ENCODE assay signal across 9 cellular contexts in the genomic region with DNA sequence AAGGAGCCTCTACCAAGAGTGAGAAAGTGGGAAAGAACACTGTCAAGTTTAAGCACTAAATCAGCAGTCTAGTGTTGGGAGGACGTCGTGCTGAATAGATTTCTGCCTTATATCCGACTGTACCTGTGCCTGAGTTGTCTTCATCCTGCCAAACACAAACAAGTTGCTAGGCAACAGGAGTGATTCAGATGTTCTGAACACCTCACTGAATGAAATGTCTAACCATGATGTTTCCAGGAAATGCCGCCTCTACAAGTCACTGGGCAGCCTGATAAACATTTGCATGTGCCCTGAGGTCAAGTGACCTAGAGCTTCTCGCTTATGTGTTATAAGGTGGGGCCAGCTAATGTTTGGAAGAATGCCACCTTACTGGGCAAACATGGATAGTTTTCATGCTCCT. TPM values are rescaled to one million over a fixed set of nuclear protein-coding genes. Genes with fewer than 3 reads are reported as not detected.
DNase-seq lines count a peak whose midpoint lies in the region; ATAC-seq and TF ChIP-seq lines count a peak whose summit lies in the region.
"Had no signal": no experiment of that assay in that cellular context is flagged by ENCODE, and none has a peak within 500 bp of the region (broad histone marks: within the 10 kb centered on the region; RNA-seq: fewer than 3 reads in every experiment).

No MANE protein-coding gene starts in this region.

- H3K4me3 ChIP-seq in colonic mucosa = no peak overlapping the region
- H3K4me3 ChIP-seq in esophagus squamous epithelium = no peak overlapping the region
- H3K4me3 ChIP-seq in aorta (ENCODE audit: low read length in 2 of 2) = no peak overlapping the region

- H3K27me3 ChIP-seq in colonic mucosa = no peaks in the 10 kb centered on the region
- H3K27me3 ChIP-seq in esophagus squamous epithelium = no peaks in the 10 kb centered on the region
- H3K27me3 ChIP-seq in aorta (ENCODE audit: control insufficient read depth in 1 of 2, insufficient read depth in 2 of 2, low read length in 1 of 2) = no peaks in the 10 kb centered on the region

- no peak overlapping the region for H3K9ac ChIP-seq in colonic mucosa (ENCODE audit: low read depth in 2 of 2, low read length in 2 of 2)

- TF ChIP-seq CTCF in colonic mucosa (IDR thresholded peaks at IDR 0.05) (no peak), omental fat pad (IDR thresholded peaks at IDR 0.05) (no peak), esophagus squamous epithelium (IDR thresholded peaks at IDR 0.05) (no peak), osteocyte (IDR thresholded peaks at IDR 0.05) (no peak)

- DNase-seq in NCI-H226 (peak; percentile 96), colonic mucosa (peak; percentile 25), omental fat pad (ENCODE audit: low spot score) (no peak), esophagus squamous epithelium (lab: John Stamatoyannopoulos, UW) (no peak), aorta (no peak), osteocyte (ENCODE audit: extremely low spot score, unreplicated experiment) (no peak)
- DNase-seq: NCI-H526 treated with DMSO at 0.1 percent for 48 hours had no signal

- H3K4me1 ChIP-seq in colonic mucosa (no peaks in the 10 kb centered on the region), esophagus squamous epithelium (peaks cover 0 to 21% (median 8%) of the 10 kb centered on the region in 3 donors), aorta (ENCODE audit: control insufficient read depth in 1 of 2, insufficient read depth in 2 of 2, low read length in 2 of 2) (no peaks in the 10 kb centered on the region)

- H3K36me3 ChIP-seq in colonic mucosa (no peaks in the 10 kb centered on the region), esophagus squamous epithelium (peaks cover 0 to 30% (median 0%) of the 10 kb centered on the region in 3 donors), aorta (ENCODE audit: control insufficient read depth in 1 of 2, insufficient read depth in 2 of 2, low read length in 1 of 2) (no peaks in the 10 kb centered on the region)

- peaks cover 3% of the 10 kb centered on the region for H3K36me3 Mint-ChIP-seq in osteocyte (ENCODE audit: unreplicated experiment)

- 35 to 40% methylated on average over 5 of the region's 5 CpGs for WGBS in esophagus squamous epithelium, 2 donors
- 80 to 83% methylated on average over 5 of the region's 5 CpGs for WGBS in aorta, 2 donors

- no peak overlapping the region for H3K27ac Mint-ChIP-seq in osteocyte (ENCODE audit: unreplicated experiment)

- no peaks in the 10 kb centered on the region for H3K27me3 Mint-ChIP-seq in osteocyte (ENCODE audit: unreplicated experiment)

- no peaks in the 10 kb centered on the region for H3K9me3 Mint-ChIP-seq in osteocyte (ENCODE audit: unreplicated experiment)

- peaks cover 21% of the 10 kb centered on the region for H3K4me1 Mint-ChIP-seq in osteocyte (ENCODE audit: unreplicated experiment)

- H3K27ac ChIP-seq in colonic mucosa (peak overlapping the region; percentile 42), esophagus squamous epithelium (no peak overlapping the region), aorta (ENCODE audit: low read depth in 1 of 2, low read length in 2 of 2) (no peak overlapping the region)

- ATAC-seq in GM19025 (IDR thresholded peaks at IDR 0.05; ENCODE audit: low read depth, unreplicated experiment) (peak; percentile 40), omental fat pad (ENCODE audit: low FRiP score) (peak; percentile 87), HG03196 (IDR thresholded peaks at IDR 0.05; ENCODE audit: unreplicated experiment) (no peak), aorta (ENCODE audit: low FRiP score) (no peak)

- intact Hi-C loops in colonic mucosa (cut with DNase I) = no loop called here
- intact Hi-C loops in esophagus squamous epithelium (cut with DNase I) = no loop called here
- intact Hi-C loops in aorta (cut with DNase I) = no loop called here

- no peaks in the 10 kb centered on the region for H3K9me3 ChIP-seq in colonic mucosa
- no peaks in the 10 kb centered on the region for H3K9me3 ChIP-seq in esophagus squamous epithelium
- H3K9me3 ChIP-seq in aorta (ENCODE audit: control insufficient read depth, low read length) = no peaks in the 10 kb centered on the region

- no peak for TF ChIP-seq POLR2A in esophagus squamous epithelium (IDR thresholded peaks at IDR 0.05)

- no peak overlapping the region for H3K4me3 Mint-ChIP-seq in osteocyte (ENCODE audit: unreplicated experiment)

RNA-seq across cellular contexts. Expression of a gene that starts 37.9 kb away (rescaled TPM):
- total RNA-seq in colonic mucosa (10 to 100 TPM; 34.9 to 49.1 TPM), omental fat pad (100 to 1,000 TPM in 2 of 4 donors, 10 to 100 TPM in 2; 20.2 to 473 (median 149) TPM), esophagus squamous epithelium (100 to 1,000 TPM in 2 of 4 donors, 10 to 100 TPM in 2; 53.4 to 153 (median 114) TPM), aorta (10 to 100 TPM; 39.1 to 50.2 TPM), osteocyte (15.6 and 17.1 TPM in 2 replicates)
- 1 to 10 TPM; 4.3 to 9.9 TPM for polyA plus RNA-seq in aorta

Comparison
In these comparisons a context has a peak if more than half of its experiments do, and no peak if none do; other contexts are left out.
1. ATAC-seq: peak in GM19025 (single experiment) and omental fat pad (single experiment); none in HG03196 (single experiment) and aorta (single experiment).
2. DNase-seq: peak in NCI-H226 (single experiment) and colonic mucosa (single experiment); none in omental fat pad (single experiment), esophagus squamous epithelium (single experiment), aorta (0 of 2) and osteocyte (single experiment).